17 cellular contexts compared by ENCODE assay signal in genomic region chr2:195480121-195480520, GRCh38.
A peak's percentile ranks its signal among the peaks of the same experiment; 100 is the strongest.
DNase-seq lines count a peak whose midpoint lies in the region; ATAC-seq and TF ChIP-seq lines count a peak whose summit lies in the region.
"Had no signal": no experiment of that assay in that cellular context is flagged by ENCODE, and none has a peak within 500 bp of the region (broad histone marks: within the 10 kb centered on the region; RNA-seq: fewer than 3 reads in every experiment).

No MANE protein-coding gene starts in this region.

- H2AFZ ChIP-seq in Loucy (ENCODE audit: low read length) (no peak overlapping the region), trophoblast cell (ENCODE audit: insufficient read depth, low read length, poor library complexity) (no peak overlapping the region)

- H4K91ac ChIP-seq in trophoblast cell (ENCODE audit: low read depth, low read length), result peak overlapping the region; percentile 45

- H2BK120ac ChIP-seq in trophoblast cell (ENCODE audit: insufficient read depth, low read length, poor library complexity), result no peak overlapping the region

- H3F3A ChIP-seq in Loucy (ENCODE audit: low read depth), result no peaks in the 10 kb centered on the region

- no peak overlapping the region for H2AK5ac ChIP-seq in trophoblast cell (ENCODE audit: low read length)

- H3K4me3 ChIP-seq in BLaER1 treated with 17β-estradiol and CSF1 and Interleukin-3, amounts not matched to agents 10 nM and 100 nM, result no peak overlapping the region
- H3K4me3 ChIP-seq in Loucy (ENCODE audit: low read length, poor library complexity, severe bottlenecking) (no peak overlapping the region), astrocyte of the cerebellum (ENCODE audit: low read depth, low read length) (no peak overlapping the region), trophoblast cell (ENCODE audit: low read depth, low read length) (no peak overlapping the region), MG63 (no peak overlapping the region)
- H3K4me3 ChIP-seq: K562 had no signal

- TF ChIP-seq CTCF in Loucy (conservative IDR thresholded peaks at IDR 0.05; ENCODE audit: low read length) (no peak), astrocyte of the cerebellum (IDR thresholded peaks at IDR 0.05; ENCODE audit: low read depth, low read length, missing control alignments) (no peak)

- H3K4me2 ChIP-seq in BLaER1 treated with 17β-estradiol and CSF1 and Interleukin-3, amounts not matched to agents 10 nM and 100 nM, result peak overlapping the region in 6 of 11 experiments; percentile 10 to 62 (median 40); a peak in 12 of 22 replicates
- H3K4me2 ChIP-seq in Loucy (ENCODE audit: low read depth, low read length, poor library complexity, severe bottlenecking) (peak overlapping the region; percentile 1), trophoblast cell (ENCODE audit: low read length) (no peak overlapping the region)

- H3K23ac ChIP-seq in trophoblast cell (ENCODE audit: low read length), result no peak overlapping the region

- H3K18ac ChIP-seq in trophoblast cell (ENCODE audit: low read length), result no peak overlapping the region

- ATAC-seq in HG02840 (IDR thresholded peaks at IDR 0.05; ENCODE audit: low FRiP score, unreplicated experiment), result no peak
- ATAC-seq: K562 had no signal

- peaks cover 0 to 18% (median 11%) of the 10 kb centered on the region in 10 experiments; a peak in 14 of 20 replicates for H3K4me1 ChIP-seq in BLaER1 treated with 17β-estradiol and CSF1 and Interleukin-3, amounts not matched to agents 10 nM and 100 nM
- H3K4me1 ChIP-seq in Loucy (ENCODE audit: insufficient read depth, low read length, poor library complexity, severe bottlenecking) (peaks cover 47% of the 10 kb centered on the region), trophoblast cell (ENCODE audit: control insufficient read depth in 1 of 2, insufficient read depth in 2 of 2, low read length in 2 of 2) (peaks cover 4 to 6% of the 10 kb centered on the region in 2 experiments)

- H3K9me3 ChIP-seq in BLaER1 treated with 17β-estradiol and CSF1 and Interleukin-3, amounts not matched to agents 10 nM and 100 nM (replicated peaks in 1 of 11), result peaks cover 0 to 25% (median 9%) of the 10 kb centered on the region in 11 experiments; a peak in 11 of 22 replicates
- H3K9me3 ChIP-seq in Loucy (ENCODE audit: insufficient read depth, low read depth, low read length), result no peaks in the 10 kb centered on the region
- H3K9me3 ChIP-seq in trophoblast cell (ENCODE audit: insufficient read depth, low read depth, low read length), result no peaks in the 10 kb centered on the region
- no peaks in the 10 kb centered on the region for H3K9me3 ChIP-seq in MG63

- peaks cover 31% of the 10 kb centered on the region for H3K79me1 ChIP-seq in trophoblast cell (ENCODE audit: low read length)

- no peaks in the 10 kb centered on the region for H4K20me1 ChIP-seq in BLaER1 treated with 17β-estradiol and CSF1 and Interleukin-3, amounts not matched to agents 10 nM and 100 nM
- no peaks in the 10 kb centered on the region for H4K20me1 ChIP-seq in Loucy (ENCODE audit: insufficient read depth, low read length, poor library complexity, severe bottlenecking)

- no peak overlapping the region; a peak in 1 of 22 replicates for H3K27ac ChIP-seq in BLaER1 treated with 17β-estradiol and CSF1 and Interleukin-3, amounts not matched to agents 10 nM and 100 nM
- no peak overlapping the region for H3K27ac ChIP-seq in trophoblast cell (ENCODE audit: low read depth, low read length)
- H3K27ac ChIP-seq: HL-60 had no signal

- no peak overlapping the region for H4K8ac ChIP-seq in trophoblast cell (ENCODE audit: low read depth, low read length)

- DNase-seq in astrocyte of the cerebellum (ENCODE audit: low read depth), result peak; percentile 51
- DNase-seq in trophoblast cell, result no peak
- no peak for DNase-seq in MG63
- no peak for DNase-seq in D341Med (ENCODE audit: low spot score)
- DNase-seq: 8988T; C1 segment of cervical spinal cord; CD4-positive, CD25-positive, alpha-beta regulatory T cell; CD8-positive, alpha-beta memory T cell; COR-L47; GF-D8; GOT3; H9 had no signal

- H3K27me3 ChIP-seq in BLaER1 treated with 17β-estradiol and CSF1 and Interleukin-3, amounts not matched to agents 10 nM and 100 nM, result no peaks in the 10 kb centered on the region
- H3K27me3 ChIP-seq in Loucy (ENCODE audit: insufficient read depth, low read length, poor library complexity, severe bottlenecking) (no peaks in the 10 kb centered on the region), trophoblast cell (ENCODE audit: insufficient read depth, low read length) (no peaks in the 10 kb centered on the region), MG63 (no peaks in the 10 kb centered on the region)

- in situ Hi-C loops in astrocyte of the cerebellum (cut with HindIII; ENCODE audit: low sequenced_read_pairs), result no loop called here

- H4K12ac ChIP-seq in trophoblast cell (ENCODE audit: low read depth, low read length), result no peak overlapping the region

- H2BK5ac ChIP-seq in trophoblast cell (ENCODE audit: low read depth, low read length, poor library complexity), result no peak overlapping the region

- no peaks in the 10 kb centered on the region for H3K9me2 ChIP-seq in Loucy (replicated peaks; ENCODE audit: low read depth, low read length)

- H3K79me2 ChIP-seq in Loucy (ENCODE audit: insufficient read depth, low read length) (no peaks in the 10 kb centered on the region), trophoblast cell (ENCODE audit: control insufficient read depth, insufficient read depth, low read length, poor library complexity) (no peaks in the 10 kb centered on the region)

- H3K4ac ChIP-seq in trophoblast cell (ENCODE audit: low read depth, low read length), result no peak overlapping the region

- no peak overlapping the region for H3K9ac ChIP-seq in BLaER1 treated with 17β-estradiol and CSF1 and Interleukin-3, amounts not matched to agents 10 nM and 100 nM
- H3K9ac ChIP-seq in Loucy (ENCODE audit: low read depth, low read length, poor library complexity, severe bottlenecking), result no peak overlapping the region
- H3K9ac ChIP-seq in trophoblast cell (ENCODE audit: low read length), result no peak overlapping the region

- peak overlapping the region; percentile 59 for H2BK12ac ChIP-seq in trophoblast cell (ENCODE audit: low read length)

- H3K14ac ChIP-seq in trophoblast cell (ENCODE audit: low read length), result no peak overlapping the region

- H3K36me3 ChIP-seq in BLaER1 treated with 17β-estradiol and CSF1 and Interleukin-3, amounts not matched to agents 10 nM and 100 nM, result no peaks in the 10 kb centered on the region
- H3K36me3 ChIP-seq in Loucy (ENCODE audit: insufficient read depth, low read length) (no peaks in the 10 kb centered on the region), trophoblast cell (ENCODE audit: control insufficient read depth in 1 of 2, insufficient read depth in 2 of 2, low read length in 2 of 2) (no peaks in the 10 kb centered on the region), MG63 (no peaks in the 10 kb centered on the region)
